Comparison of ENCODE assay signal across 1 cellular context in the genomic region with DNA sequence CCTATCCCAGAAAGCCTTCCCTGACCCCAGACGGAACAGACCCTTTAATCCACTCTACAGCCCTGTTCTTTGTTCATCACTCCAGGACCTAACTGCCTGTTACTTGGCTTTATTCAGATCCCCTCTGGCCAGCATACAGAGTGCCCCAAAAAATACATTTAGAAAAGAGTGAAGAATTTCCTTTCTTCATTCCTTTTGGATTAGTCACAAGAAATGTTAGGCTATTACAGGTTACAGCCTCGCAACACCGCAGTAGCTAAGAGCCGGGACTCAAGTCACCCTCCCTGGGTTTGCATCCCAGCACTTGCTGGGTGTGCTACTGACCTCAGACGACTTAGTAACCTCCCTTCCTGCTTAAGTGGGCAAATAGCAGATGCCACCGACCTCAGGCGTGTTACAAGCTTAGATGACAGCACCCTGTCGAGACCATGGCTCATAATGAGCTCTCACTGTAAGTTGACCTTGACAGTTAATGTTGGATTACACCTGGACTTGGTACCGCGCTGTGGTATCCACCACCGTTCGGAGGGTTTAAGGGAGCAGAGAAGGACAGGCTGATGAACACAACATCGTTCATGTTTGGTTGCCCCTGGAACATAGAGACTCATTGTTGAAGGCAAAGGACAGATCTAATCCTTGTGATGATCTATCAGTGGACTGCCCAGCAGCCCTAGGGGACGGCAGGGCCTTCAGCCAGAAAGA.
TF ChIP-seq lines count a peak whose summit lies in the region.

No MANE protein-coding gene starts in this region.

TF ChIP-seq in endothelial cell of umbilical vein, 7 proteins besides CTCF, POLR2A, EP300 and RAD21:
- TF ChIP-seq POLR2AphosphoS5 (IDR thresholded peaks at IDR 0.05; ENCODE audit: insufficient read depth, low read depth, low read length) (peak; percentile 35), FOS (IDR thresholded peaks at IDR 0.05; ENCODE audit: borderline replicate concordance, insufficient read depth, low read length) (peak; percentile 69), GATA2 (IDR thresholded peaks at IDR 0.05; ENCODE audit: insufficient read depth, insufficient read length, low read depth, low read length) (no peak), JUN (IDR thresholded peaks at IDR 0.05; ENCODE audit: borderline replicate concordance, insufficient read depth, insufficient read length, low read depth) (peak; percentile 55)
- TF ChIP-seq, protein P1, sequence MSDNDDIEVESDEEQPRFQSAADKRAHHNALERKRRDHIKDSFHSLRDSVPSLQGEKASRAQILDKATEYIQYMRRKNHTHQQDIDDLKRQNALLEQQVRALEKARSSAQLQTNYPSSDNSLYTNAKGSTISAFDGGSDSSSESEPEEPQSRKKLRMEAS (IDR thresholded peaks at IDR 0.05; ENCODE audit: insufficient read depth, insufficient read length), result no peak
